1 cellular context compared by ENCODE assay signal in genomic region chr3:128051837-128052766, GRCh38.
A peak's percentile ranks its signal among the peaks of the same experiment; 100 is the strongest.
TF ChIP-seq lines count a peak whose summit lies in the region.

TSS of gene SEC61A1 (plus strand) at chr3:128052437. CDS start at chr3:128052553, 116 bp downstream.

TF ChIP-seq in K562, 482 proteins besides CTCF, POLR2A, EP300 and RAD21 (continued from another document and continues in another):
- TF ChIP-seq, protein P1, sequence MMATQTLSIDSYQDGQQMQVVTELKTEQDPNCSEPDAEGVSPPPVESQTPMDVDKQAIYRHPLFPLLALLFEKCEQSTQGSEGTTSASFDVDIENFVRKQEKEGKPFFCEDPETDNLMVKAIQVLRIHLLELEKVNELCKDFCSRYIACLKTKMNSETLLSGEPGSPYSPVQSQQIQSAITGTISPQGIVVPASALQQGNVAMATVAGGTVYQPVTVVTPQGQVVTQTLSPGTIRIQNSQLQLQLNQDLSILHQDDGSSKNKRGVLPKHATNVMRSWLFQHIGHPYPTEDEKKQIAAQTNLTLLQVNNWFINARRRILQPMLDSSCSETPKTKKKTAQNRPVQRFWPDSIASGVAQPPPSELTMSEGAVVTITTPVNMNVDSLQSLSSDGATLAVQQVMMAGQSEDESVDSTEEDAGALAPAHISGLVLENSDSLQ (IDR thresholded peaks at IDR 0.05): no peak
- no peak for TF ChIP-seq HEY1 (CRISPR knock-in tag; IDR thresholded peaks at IDR 0.05; ENCODE audit: borderline replicate concordance)
- no peak for TF ChIP-seq DIDO1 (tag; IDR thresholded peaks at IDR 0.05; ENCODE audit: low read depth)
- TF ChIP-seq MCM7 (IDR thresholded peaks at IDR 0.05): no peak
- peak; percentile 88 for TF ChIP-seq MYC (IDR thresholded peaks at IDR 0.05; ENCODE audit: low read depth, low read length)
- no peak for TF ChIP-seq MYC (CRISPR knock-in tag; IDR thresholded peaks at IDR 0.05; ENCODE audit: borderline replicate concordance, low read depth)
- TF ChIP-seq CHD2 (IDR thresholded peaks at IDR 0.05; ENCODE audit: low read depth, low read length): peak; percentile 93
- TF ChIP-seq CTBP1 (IDR thresholded peaks at IDR 0.05; ENCODE audit: borderline replicate concordance): 0 out of 2 replicates have a peak, but pooled peaks have one; percentile 7
- TF ChIP-seq NFIC (IDR thresholded peaks at IDR 0.05): no peak
- TF ChIP-seq, protein P2, sequence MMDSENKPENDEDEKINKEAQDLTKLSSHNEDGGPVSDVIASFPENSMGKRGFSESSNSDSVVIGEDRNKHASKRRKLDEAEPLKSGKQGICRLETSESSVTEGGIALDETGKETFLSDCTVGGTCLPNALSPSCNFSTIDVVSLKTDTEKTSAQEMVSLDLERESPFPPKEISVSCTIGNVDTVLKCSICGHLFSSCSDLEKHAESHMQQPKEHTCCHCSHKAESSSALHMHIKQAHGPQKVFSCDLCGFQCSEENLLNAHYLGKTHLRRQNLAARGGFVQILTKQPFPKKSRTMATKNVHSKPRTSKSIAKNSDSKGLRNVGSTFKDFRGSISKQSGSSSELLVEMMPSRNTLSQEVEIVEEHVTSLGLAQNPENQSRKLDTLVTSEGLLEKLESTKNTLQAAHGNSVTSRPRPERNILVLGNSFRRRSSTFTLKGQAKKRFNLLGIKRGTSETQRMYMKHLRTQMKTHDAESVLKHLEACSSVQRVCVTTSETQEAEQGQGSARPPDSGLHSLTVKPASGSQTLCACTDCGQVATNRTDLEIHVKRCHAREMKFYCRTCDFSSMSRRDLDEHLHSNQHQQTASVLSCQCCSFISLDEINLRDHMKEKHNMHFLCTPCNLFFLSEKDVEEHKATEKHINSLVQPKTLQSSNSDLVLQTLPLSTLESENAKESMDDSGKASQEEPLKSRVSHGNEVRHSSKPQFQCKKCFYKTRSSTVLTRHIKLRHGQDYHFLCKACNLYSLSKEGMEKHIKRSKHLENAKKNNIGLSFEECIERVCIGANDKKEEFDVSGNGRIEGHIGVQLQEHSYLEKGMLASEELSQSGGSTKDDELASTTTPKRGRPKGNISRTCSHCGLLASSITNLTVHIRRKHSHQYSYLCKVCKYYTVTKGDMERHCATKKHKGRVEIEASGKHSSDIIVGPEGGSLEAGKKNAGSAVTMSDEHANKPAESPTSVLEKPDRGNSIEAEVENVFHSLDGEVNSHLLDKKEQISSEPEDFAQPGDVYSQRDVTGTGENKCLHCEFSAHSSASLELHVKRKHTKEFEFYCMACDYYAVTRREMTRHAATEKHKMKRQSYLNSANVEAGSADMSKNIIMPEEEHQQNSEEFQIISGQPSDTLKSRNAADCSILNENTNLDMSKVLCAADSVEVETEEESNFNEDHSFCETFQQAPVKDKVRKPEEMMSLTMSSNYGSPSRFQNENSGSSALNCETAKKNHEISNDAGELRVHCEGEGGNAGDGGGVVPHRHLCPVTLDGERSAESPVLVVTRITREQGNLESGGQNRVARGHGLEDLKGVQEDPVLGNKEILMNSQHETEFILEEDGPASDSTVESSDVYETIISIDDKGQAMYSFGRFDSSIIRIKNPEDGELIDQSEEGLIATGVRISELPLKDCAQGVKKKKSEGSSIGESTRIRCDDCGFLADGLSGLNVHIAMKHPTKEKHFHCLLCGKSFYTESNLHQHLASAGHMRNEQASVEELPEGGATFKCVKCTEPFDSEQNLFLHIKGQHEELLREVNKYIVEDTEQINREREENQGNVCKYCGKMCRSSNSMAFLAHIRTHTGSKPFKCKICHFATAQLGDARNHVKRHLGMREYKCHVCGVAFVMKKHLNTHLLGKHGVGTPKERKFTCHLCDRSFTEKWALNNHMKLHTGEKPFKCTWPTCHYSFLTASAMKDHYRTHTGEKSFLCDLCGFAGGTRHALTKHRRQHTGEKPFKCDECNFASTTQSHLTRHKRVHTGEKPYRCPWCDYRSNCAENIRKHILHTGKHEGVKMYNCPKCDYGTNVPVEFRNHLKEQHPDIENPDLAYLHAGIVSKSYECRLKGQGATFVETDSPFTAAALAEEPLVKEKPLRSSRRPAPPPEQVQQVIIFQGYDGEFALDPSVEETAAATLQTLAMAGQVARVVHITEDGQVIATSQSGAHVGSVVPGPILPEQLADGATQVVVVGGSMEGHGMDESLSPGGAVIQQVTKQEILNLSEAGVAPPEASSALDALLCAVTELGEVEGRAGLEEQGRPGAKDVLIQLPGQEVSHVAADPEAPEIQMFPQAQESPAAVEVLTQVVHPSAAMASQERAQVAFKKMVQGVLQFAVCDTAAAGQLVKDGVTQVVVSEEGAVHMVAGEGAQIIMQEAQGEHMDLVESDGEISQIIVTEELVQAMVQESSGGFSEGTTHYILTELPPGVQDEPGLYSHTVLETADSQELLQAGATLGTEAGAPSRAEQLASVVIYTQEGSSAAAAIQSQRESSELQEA (IDR thresholded peaks at IDR 0.05; ENCODE audit: low read depth): no peak
- TF ChIP-seq, protein P3, sequence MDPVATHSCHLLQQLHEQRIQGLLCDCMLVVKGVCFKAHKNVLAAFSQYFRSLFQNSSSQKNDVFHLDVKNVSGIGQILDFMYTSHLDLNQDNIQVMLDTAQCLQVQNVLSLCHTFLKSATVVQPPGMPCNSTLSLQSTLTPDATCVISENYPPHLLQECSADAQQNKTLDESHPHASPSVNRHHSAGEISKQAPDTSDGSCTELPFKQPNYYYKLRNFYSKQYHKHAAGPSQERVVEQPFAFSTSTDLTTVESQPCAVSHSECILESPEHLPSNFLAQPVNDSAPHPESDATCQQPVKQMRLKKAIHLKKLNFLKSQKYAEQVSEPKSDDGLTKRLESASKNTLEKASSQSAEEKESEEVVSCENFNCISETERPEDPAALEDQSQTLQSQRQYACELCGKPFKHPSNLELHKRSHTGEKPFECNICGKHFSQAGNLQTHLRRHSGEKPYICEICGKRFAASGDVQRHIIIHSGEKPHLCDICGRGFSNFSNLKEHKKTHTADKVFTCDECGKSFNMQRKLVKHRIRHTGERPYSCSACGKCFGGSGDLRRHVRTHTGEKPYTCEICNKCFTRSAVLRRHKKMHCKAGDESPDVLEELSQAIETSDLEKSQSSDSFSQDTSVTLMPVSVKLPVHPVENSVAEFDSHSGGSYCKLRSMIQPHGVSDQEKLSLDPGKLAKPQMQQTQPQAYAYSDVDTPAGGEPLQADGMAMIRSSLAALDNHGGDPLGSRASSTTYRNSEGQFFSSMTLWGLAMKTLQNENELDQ (CRISPR knock-in tag; IDR thresholded peaks at IDR 0.05; ENCODE audit: borderline replicate concordance): no peak
- peak in 1 of 2 experiments; percentile 91 for TF ChIP-seq AFF1 (IDR thresholded peaks at IDR 0.05; ENCODE audit: low read depth in 1 of 2, partially characterized antibody in 2 of 2)
- peak in 2 of 3 experiments; percentile 9 to 21 for TF ChIP-seq YY1 (IDR thresholded peaks at IDR 0.05; ENCODE audit: borderline replicate concordance in 1 of 3, control insufficient read depth in 1 of 3, extremely low read depth in 1 of 3, insufficient read depth in 3 of 3, insufficient read length in 1 of 3, insufficient replicate concordance in 2 of 3, low read depth in 1 of 3, low read length in 2 of 3)
- 0 out of 2 replicates have a peak, but pooled peaks have one; percentile 21 for TF ChIP-seq SMARCA4 (IDR thresholded peaks at IDR 0.05)
- peak; percentile 60; the same call in 1 of the 2 replicates for TF ChIP-seq E2F1 (CRISPR knock-in tag; IDR thresholded peaks at IDR 0.05)
- TF ChIP-seq ATF1 (CRISPR knock-in tag; IDR thresholded peaks at IDR 0.05): no peak
- peak; percentile 42; the same call in 1 of the 2 replicates for TF ChIP-seq ATF1 (tag; IDR thresholded peaks at IDR 0.05)
- 0 out of 2 replicates have a peak, but pooled peaks have one; percentile 40 for TF ChIP-seq ZNF197 (CRISPR knock-in tag; IDR thresholded peaks at IDR 0.05; ENCODE audit: low read depth)
- TF ChIP-seq ZNF444 (CRISPR knock-in tag; IDR thresholded peaks at IDR 0.05): no peak
- no peak for TF ChIP-seq ATF7 (IDR thresholded peaks at IDR 0.05)
- no peak for TF ChIP-seq TAL1 (IDR thresholded peaks at IDR 0.05)
- TF ChIP-seq SIX5 (IDR thresholded peaks at IDR 0.05; ENCODE audit: borderline replicate concordance in 1 of 2, insufficient read depth in 1 of 2, low read depth in 1 of 2, low read length in 2 of 2): peak; percentile 36 to 48; a peak in 2 of 4 replicates
- TF ChIP-seq TAF1 (IDR thresholded peaks at IDR 0.05; ENCODE audit: control insufficient read depth, extremely low read depth, insufficient read depth, low read length, severe bottlenecking): peak; percentile 76
- no peak for TF ChIP-seq KDM2B (CRISPR knock-in tag; IDR thresholded peaks at IDR 0.05)
- peak; percentile 82 for TF ChIP-seq ELF1 (tag; IDR thresholded peaks at IDR 0.05)
- TF ChIP-seq RBM17 (IDR thresholded peaks at IDR 0.05; ENCODE audit: borderline replicate concordance, low read depth, low read length): no peak
- no peak for TF ChIP-seq HES1 (IDR thresholded peaks at IDR 0.05; ENCODE audit: low read depth)
- peak; percentile 53 for TF ChIP-seq GABPB1 (CRISPR knock-in tag; IDR thresholded peaks at IDR 0.05)
- TF ChIP-seq MNT (conservative IDR thresholded peaks at IDR 0.05): peak; percentile 3 to 67; a peak in 1 of 4 replicates
- peak; percentile 34 for TF ChIP-seq RBBP5 (IDR thresholded peaks at IDR 0.05; ENCODE audit: borderline replicate concordance, insufficient read depth, low read length, poor library complexity, severe bottlenecking)
- peak; percentile 29; the same call in 1 of the 2 replicates for TF ChIP-seq TARDBP (IDR thresholded peaks at IDR 0.05)
- TF ChIP-seq TBP (optimal IDR thresholded peaks at IDR 0.05; ENCODE audit: low read depth, low read length): peak; percentile 55
- TF ChIP-seq FIP1L1 (IDR thresholded peaks at IDR 0.05; ENCODE audit: low read depth, low read length, poor library complexity, severe bottlenecking): no peak
- TF ChIP-seq, protein P4, sequence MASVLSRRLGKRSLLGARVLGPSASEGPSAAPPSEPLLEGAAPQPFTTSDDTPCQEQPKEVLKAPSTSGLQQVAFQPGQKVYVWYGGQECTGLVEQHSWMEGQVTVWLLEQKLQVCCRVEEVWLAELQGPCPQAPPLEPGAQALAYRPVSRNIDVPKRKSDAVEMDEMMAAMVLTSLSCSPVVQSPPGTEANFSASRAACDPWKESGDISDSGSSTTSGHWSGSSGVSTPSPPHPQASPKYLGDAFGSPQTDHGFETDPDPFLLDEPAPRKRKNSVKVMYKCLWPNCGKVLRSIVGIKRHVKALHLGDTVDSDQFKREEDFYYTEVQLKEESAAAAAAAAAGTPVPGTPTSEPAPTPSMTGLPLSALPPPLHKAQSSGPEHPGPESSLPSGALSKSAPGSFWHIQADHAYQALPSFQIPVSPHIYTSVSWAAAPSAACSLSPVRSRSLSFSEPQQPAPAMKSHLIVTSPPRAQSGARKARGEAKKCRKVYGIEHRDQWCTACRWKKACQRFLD (CRISPR knock-in tag; IDR thresholded peaks at IDR 0.05): peak; percentile 71; the same call in 1 of the 2 replicates
- peak; percentile 74; the same call in 1 of the 2 replicates for TF ChIP-seq ZNF766 (CRISPR knock-in tag; conservative IDR thresholded peaks at IDR 0.05)
- TF ChIP-seq NFATC3 (IDR thresholded peaks at IDR 0.05): no peak
